In the genomic region with DNA sequence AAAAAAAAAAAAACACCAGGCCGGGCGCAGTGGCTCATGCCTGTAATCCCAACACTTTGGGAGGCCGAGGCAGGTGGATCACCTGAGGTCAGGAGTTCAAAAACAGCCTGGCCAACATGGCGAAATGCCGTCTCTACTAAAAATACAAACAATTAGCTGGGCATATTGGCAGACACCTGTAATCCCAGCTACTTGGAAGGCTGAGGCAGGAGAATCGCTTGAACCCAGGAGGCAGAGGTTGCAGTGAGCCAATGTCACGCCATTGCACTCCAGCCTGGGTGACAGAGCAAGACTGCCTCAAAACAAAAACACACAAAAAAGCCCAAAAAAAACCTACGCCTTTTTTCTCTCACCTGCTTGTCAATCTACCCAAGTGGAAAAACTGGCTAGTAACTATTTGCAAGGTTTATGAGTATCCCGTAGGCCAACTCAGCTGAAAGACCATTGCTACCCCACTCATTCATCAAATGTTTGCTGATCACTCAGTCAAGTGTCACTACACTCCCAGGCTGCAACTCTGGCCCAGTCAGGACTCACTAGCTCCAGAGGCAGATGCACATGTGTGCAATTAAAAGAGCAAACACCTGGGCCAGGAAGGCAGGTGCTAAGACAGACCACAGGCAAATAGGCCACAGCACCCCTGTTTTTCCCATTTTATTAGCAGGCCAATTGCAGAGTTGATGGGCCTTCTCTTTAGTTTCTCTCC, we compare ENCODE assay signal across 9 cellular contexts. TPM values are rescaled to one million over a fixed set of nuclear protein-coding genes. Genes with fewer than 3 reads are reported as not detected.
DNase-seq lines count a peak whose midpoint lies in the region; ATAC-seq, FAIRE-seq and TF ChIP-seq lines count a peak whose summit lies in the region.
"Had no signal": no experiment of that assay in that cellular context is flagged by ENCODE, and none has a peak within 500 bp of the region (broad histone marks: within the 10 kb centered on the region; RNA-seq: fewer than 3 reads in every experiment).

No MANE protein-coding gene starts in this region.

- no peaks in the 10 kb centered on the region for H3K9me3 ChIP-seq in SK-N-SH
- no peaks in the 10 kb centered on the region for H3K9me3 ChIP-seq in SJCRH30 (replicated peaks)
- H3K9me3 ChIP-seq in stomach smooth muscle (ENCODE audit: control insufficient read depth in 2 of 2, low read length in 2 of 2): no peaks in the 10 kb centered on the region
- no peaks in the 10 kb centered on the region for H3K9me3 ChIP-seq in small intestine (ENCODE audit: control insufficient read depth, low read depth)

- peak overlapping the region; percentile 72; the same call in 1 of the 2 replicates for H3K9ac ChIP-seq in SK-N-SH
- peak overlapping the region; percentile 98 to 100 for H3K9ac ChIP-seq in stomach smooth muscle (ENCODE audit: low read length in 2 of 2)

- WGBS in SK-N-SH (ENCODE audit: low lambda C conversion rate): 84% methylated on average over 9 of the region's 9 CpGs
- WGBS in small intestine, 3 donors: 83 to 89% (median 84%) methylated on average over 9 of the region's 9 CpGs

- DNase-seq in SK-N-SH: no peak
- no peak for DNase-seq in SJCRH30
- no peak for DNase-seq in foreskin fibroblast
- no peak for DNase-seq in small intestine
- no peak for DNase-seq in HuH-7.5 (ENCODE audit: low spot score)
- DNase-seq in germinal center (ENCODE audit: low spot score): no peak

- no peaks in the 10 kb centered on the region for H3K9me2 ChIP-seq in SK-N-SH

- H3K79me2 ChIP-seq in SK-N-SH (ENCODE audit: insufficient read depth): peaks cover 71% of the 10 kb centered on the region

- peaks cover 14% of the 10 kb centered on the region for H3F3A ChIP-seq in SK-N-SH (replicated peaks; ENCODE audit: insufficient read depth)

- POLR2A ChIA-PET in SK-N-SH (lab: Yijun Ruan, JAX): no interaction called here

- TF ChIP-seq EP300 in SK-N-SH (IDR thresholded peaks at IDR 0.05; ENCODE audit: borderline replicate concordance in 1 of 2, low read depth in 1 of 2, low read length in 1 of 2): no peak

- H3K27ac ChIP-seq in SK-N-SH (ENCODE audit: low read depth in 2 of 2, low read length in 1 of 2): peak overlapping the region in 1 of 2 experiments; percentile 93; a peak in 2 of 4 replicates
- peak overlapping the region; percentile 57 for H3K27ac ChIP-seq in SJCRH30
- peak overlapping the region; percentile 100 for H3K27ac ChIP-seq in stomach smooth muscle (ENCODE audit: low read length)
- peak overlapping the region in 1 of 2 donors; percentile 81 for H3K27ac ChIP-seq in small intestine (ENCODE audit: low read depth in 1 of 2, low read length in 1 of 2)

- TF ChIP-seq CTCF in SK-N-SH (IDR thresholded peaks at IDR 0.05) (no peak), foreskin fibroblast (IDR thresholded peaks at IDR 0.05; ENCODE audit: low read depth, low read length) (no peak)

- H3K27me3 ChIP-seq in SK-N-SH (ENCODE audit: insufficient read depth) (no peaks in the 10 kb centered on the region), SJCRH30 (no peaks in the 10 kb centered on the region), stomach smooth muscle (ENCODE audit: control insufficient read depth in 1 of 2, insufficient read depth in 2 of 2, low read length in 2 of 2) (no peaks in the 10 kb centered on the region), small intestine (ENCODE audit: control insufficient read depth in 2 of 2, insufficient read depth in 2 of 2, low read length in 2 of 2) (no peaks in the 10 kb centered on the region)

- no peaks in the 10 kb centered on the region for H4K20me1 ChIP-seq in SK-N-SH (ENCODE audit: insufficient read depth)

- CTCF ChIA-PET in SK-N-SH (lab: Yijun Ruan, JAX): interaction anchor here (0.8 to 31.9 kb wide), 5 partner anchors 8 to 70 kb away, joined by 3 to 860 read pairs (median 4); no protein-coding TSS in a partner anchor

- H3K4me3 ChIP-seq in SK-N-SH (ENCODE audit: low read depth in 2 of 2, low read length in 1 of 2): peak overlapping the region; percentile 57 to 65; a peak in 3 of 4 replicates
- H3K4me3 ChIP-seq in SJCRH30: no peak overlapping the region
- peak overlapping the region; percentile 5 to 61 for H3K4me3 ChIP-seq in foreskin fibroblast (ENCODE audit: low read depth in 1 of 2, low read length in 2 of 2)
- H3K4me3 ChIP-seq in stomach smooth muscle (ENCODE audit: low read length in 2 of 2): peak overlapping the region; percentile 82 to 95
- no peak overlapping the region for H3K4me3 ChIP-seq in small intestine (ENCODE audit: low read depth in 1 of 2, low read length in 2 of 2)

- H3K36me3 ChIP-seq in SK-N-SH (replicated peaks in 1 of 2; ENCODE audit: control insufficient read depth in 1 of 2, insufficient read depth in 2 of 2, low read length in 1 of 2) (no peaks in the 10 kb centered on the region), SJCRH30 (no peaks in the 10 kb centered on the region), stomach smooth muscle (ENCODE audit: control insufficient read depth in 2 of 2, insufficient read depth in 2 of 2, low read length in 2 of 2) (peaks cover 9 to 20% of the 10 kb centered on the region in 2 donors), small intestine (ENCODE audit: control insufficient read depth in 2 of 2, insufficient read depth in 2 of 2, low read length in 2 of 2) (no peaks in the 10 kb centered on the region)

- no peak for TF ChIP-seq RAD21 in SK-N-SH (IDR thresholded peaks at IDR 0.05; ENCODE audit: low read length)

- peak overlapping the region; percentile 81 for H3K4me2 ChIP-seq in SK-N-SH

- H2AFZ ChIP-seq in SK-N-SH (ENCODE audit: low read depth): no peak overlapping the region

- ATAC-seq in SK-N-SH treated with all-trans-retinoic acid at 6 μM for 48 hours: no peak

- no peak for FAIRE-seq in small intestine (lab: Jason Lieb, UNC)
- FAIRE-seq: colon had no signal

- H3K4me1 ChIP-seq in SK-N-SH (ENCODE audit: control insufficient read depth in 1 of 2, insufficient read depth in 2 of 2, low read depth in 1 of 2, low read length in 1 of 2): peaks cover 33 to 35% of the 10 kb centered on the region in 2 experiments; a peak in 3 of 4 replicates
- H3K4me1 ChIP-seq in SJCRH30: peaks cover 46% of the 10 kb centered on the region
- peaks cover 67% of the 10 kb centered on the region for H3K4me1 ChIP-seq in stomach smooth muscle (ENCODE audit: control insufficient read depth, insufficient read depth, low read length)
- peaks cover 4 to 10% of the 10 kb centered on the region in 2 donors for H3K4me1 ChIP-seq in small intestine (ENCODE audit: control insufficient read depth in 2 of 2, insufficient read depth in 1 of 2, low read depth in 1 of 2, low read length in 1 of 2)

TF ChIP-seq in SK-N-SH treated with all-trans-retinoic acid at 6 μM for 48 hours, 23 proteins besides CTCF, POLR2A, EP300 and RAD21 (continues in another document):
- TF ChIP-seq GLIS3 (CRISPR knock-in tag; IDR thresholded peaks at IDR 0.05) (no peak), ZFP3 (CRISPR knock-in tag; IDR thresholded peaks at IDR 0.05) (no peak), SNAI2 (CRISPR knock-in tag; IDR thresholded peaks at IDR 0.05) (no peak), ESRRG (CRISPR knock-in tag; IDR thresholded peaks at IDR 0.05) (no peak), TSHZ2 (CRISPR knock-in tag; IDR thresholded peaks at IDR 0.05) (no peak), ZFP30 (CRISPR knock-in tag; IDR thresholded peaks at IDR 0.05) (no peak)

RNA-seq across cellular contexts. Expression of gene CSRP1, which starts 2.0 kb away (rescaled TPM):
- 317 and 373 TPM in 2 replicates for polyA plus RNA-seq in SK-N-SH (2012; rRNA removed)
- polyA plus RNA-seq in SK-N-SH (2012; cell fraction: cytosol; rRNA removed): 237 and 288 TPM in 2 replicates
- polyA plus RNA-seq in SK-N-SH (2012; cell fraction: nucleus; rRNA removed): 358 and 396 TPM in 2 replicates
- total RNA-seq in SJCRH30 (2014; rRNA removed; shearing (Covaris generic)): 80.6 and 84.6 TPM in 2 replicates
- 100 to 1,000 TPM in 2 of 3 donors, 10 to 100 TPM in 1; 98.6 to 181 (median 126) TPM for polyA plus RNA-seq in small intestine

RNA-seq across cellular contexts. Expression of gene NAV1, which starts 34.0 kb away (rescaled TPM):
- 13.3 and 16.1 TPM in 2 replicates for polyA plus RNA-seq in SK-N-SH (2012; rRNA removed)
- polyA plus RNA-seq in SK-N-SH (2012; cell fraction: cytosol; rRNA removed): 11.1 and 14.3 TPM in 2 replicates
- polyA plus RNA-seq in SK-N-SH (2012; cell fraction: nucleus; rRNA removed): 39.7 and 44.9 TPM in 2 replicates
- 63.8 and 68.2 TPM in 2 replicates for total RNA-seq in SJCRH30 (2014; rRNA removed; shearing (Covaris generic))
- 1 to 10 TPM in 1 of 3 donors, under 1 TPM in 2; 0.67 to 6.4 (median 0.81) TPM for polyA plus RNA-seq in small intestine

RNA-seq across cellular contexts. Expression of gene PHLDA3, which starts 36.0 kb away (rescaled TPM):
- polyA plus RNA-seq in SK-N-SH (2012; rRNA removed): 105 and 108 TPM in 2 replicates
- 46.1 and 93.3 TPM in 2 replicates for polyA plus RNA-seq in SK-N-SH (2012; cell fraction: cytosol; rRNA removed)
- polyA plus RNA-seq in SK-N-SH (2012; cell fraction: nucleus; rRNA removed): 94.2 and 108 TPM in 2 replicates
- total RNA-seq in SJCRH30 (2014; rRNA removed; shearing (Covaris generic)): 30.8 and 33.9 TPM in 2 replicates
- polyA plus RNA-seq in small intestine: 10 to 100 TPM in 1 of 3 donors, 1 to 10 TPM in 1, under 1 TPM in 1; 0.89 to 13.3 (median 5.7) TPM

Comparison
In these comparisons a context has a peak if more than half of its experiments do, and no peak if none do; other contexts are left out.
1. H3K4me3 ChIP-seq: peak in SK-N-SH (2 of 2), foreskin fibroblast (2 of 2) and stomach smooth muscle (2 of 2); none in SJCRH30 (single experiment) and small intestine (0 of 2).